1 cellular context compared by ENCODE assay signal in the genomic region with DNA sequence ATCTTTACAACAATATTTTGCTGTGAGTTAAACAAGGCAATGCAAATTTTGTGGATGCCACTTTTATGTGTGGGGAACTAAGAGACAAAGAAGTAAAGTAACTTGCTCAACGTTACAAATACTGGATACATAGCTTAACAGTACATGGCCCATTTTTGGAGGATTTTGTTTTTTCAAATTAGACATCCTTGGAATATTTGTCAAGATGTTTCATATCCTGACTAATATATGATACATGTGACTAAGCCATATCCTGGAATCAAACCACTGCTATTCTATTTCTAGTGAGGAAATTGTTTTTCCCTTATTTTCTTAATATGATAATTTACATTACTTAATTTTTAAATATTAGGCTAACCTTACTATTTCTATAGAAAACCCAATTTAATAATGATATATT.
TF ChIP-seq lines count a peak whose summit lies in the region.

No MANE protein-coding gene starts in this region.

TF ChIP-seq in endothelial cell of umbilical vein, 7 proteins besides CTCF, POLR2A, EP300 and RAD21 (continued from another document):
- TF ChIP-seq FOS (IDR thresholded peaks at IDR 0.05; ENCODE audit: borderline replicate concordance, insufficient read depth, low read length), result peak; percentile 76
